ENCODE assay signal across 25 cellular contexts in the genomic region with DNA sequence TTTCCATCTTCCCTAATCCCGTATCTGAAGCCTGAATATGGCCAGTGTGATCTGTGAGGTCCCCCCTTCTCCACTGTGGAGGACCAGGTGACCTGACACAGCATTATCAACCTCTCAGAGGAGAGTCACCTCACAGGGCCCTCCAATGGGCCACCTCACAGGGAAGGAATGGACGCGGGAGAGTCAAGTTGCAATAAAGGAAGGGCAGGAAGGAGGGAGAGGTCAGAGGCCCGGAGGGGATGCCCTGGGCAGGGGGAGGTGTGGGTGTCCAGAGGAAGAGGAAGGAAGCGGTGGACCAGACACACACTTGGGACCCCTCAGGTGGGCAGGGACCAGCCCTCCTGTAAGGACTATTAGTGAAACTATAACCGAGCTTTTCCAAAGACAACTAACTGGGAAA. TPM values are rescaled to one million over a fixed set of nuclear protein-coding genes. Genes with fewer than 3 reads are reported as not detected.
DNase-seq lines count a peak whose midpoint lies in the region; ATAC-seq and TF ChIP-seq lines count a peak whose summit lies in the region.
"Had no signal": no experiment of that assay in that cellular context is flagged by ENCODE, and none has a peak within 500 bp of the region (broad histone marks: within the 10 kb centered on the region; RNA-seq: fewer than 3 reads in every experiment).

No MANE protein-coding gene starts in this region.

- WGBS in right cardiac atrium = 71% methylated on average over 6 of the region's 6 CpGs
- WGBS in H9 (ENCODE audit: extremely low coverage, insufficient read length, low lambda C conversion rate) = no CpG with 5 or more reads among the region's 6 CpGs

- peaks cover 6% of the 10 kb centered on the region for H3K27me3 Mint-ChIP-seq in H9 (ENCODE audit: low read depth)

- H3K56ac ChIP-seq in H9 (ENCODE audit: insufficient read length, low read depth, low read length) = no peak overlapping the region

- H3K27ac ChIP-seq in right cardiac atrium (ENCODE audit: low read length) (no peak overlapping the region), H9 (ENCODE audit: insufficient read length, low read depth, low read length) (no peak overlapping the region), tibial artery (no peak overlapping the region)

- no peak overlapping the region for H2AK5ac ChIP-seq in H9 (ENCODE audit: insufficient read length, low read length)

- no peak overlapping the region for H2BK120ac ChIP-seq in H9 (ENCODE audit: low read depth, low read length, poor library complexity, severe bottlenecking)

- TF ChIP-seq CTCF in H9 (conservative IDR thresholded peaks at IDR 0.05) = no peak
- no peak for TF ChIP-seq CTCF in tibial artery (IDR thresholded peaks at IDR 0.05)

- no peaks in the 10 kb centered on the region for H3K36me3 Mint-ChIP-seq in H9 (ENCODE audit: insufficient read depth in 1 of 3, low read depth in 3 of 3)

- H3K14ac ChIP-seq in H9 (ENCODE audit: insufficient read depth, low read length) = no peak overlapping the region

- peak; percentile 67 for DNase-seq in cardiac septum (ENCODE audit: low spot score)
- DNase-seq in right cardiac atrium = no peak
- peak; percentile 22 for DNase-seq in H9
- DNase-seq in mesenteric fat pad (ENCODE audit: low spot score) = peak; percentile 60
- peak; percentile 5 to 46 for DNase-seq in tibial artery
- DNase-seq in SKM-1 treated with dmso at 0.1 percent for 144 hours (lab: John Stamatoyannopoulos, UW; ENCODE audit: unreplicated experiment) = no peak
- no peak for DNase-seq in NCI-H510A treated with DMSO at 0.1 percent for 48 hours (lab: John Stamatoyannopoulos, UW)
- DNase-seq: Kasumi-1, MV-4-11, NCI-H1105, NCI-H1436 treated with DMSO at 0.1 percent for 48 hours, NCI-H187 treated with DMSO at 0.1 percent for 48 hours, NCI-H2171 treated with DMSO at 0.1 percent for 48 hours, NCI-H345, NCI-H524 treated with DMSO at 0.1 percent for 48 hours, NCI-H774, Right ventricle myocardium superior had no signal

- no peak overlapping the region for H3K27ac Mint-ChIP-seq in H9

- H3K27me3 ChIP-seq in right cardiac atrium (ENCODE audit: control insufficient read depth, insufficient read depth) = no peaks in the 10 kb centered on the region
- H3K27me3 ChIP-seq in H9 (ENCODE audit: insufficient read depth, low read length) = no peaks in the 10 kb centered on the region
- peaks cover 0 to 49% of the 10 kb centered on the region in 2 donors for H3K27me3 ChIP-seq in tibial artery

- no peak overlapping the region for H2BK12ac ChIP-seq in H9 (ENCODE audit: insufficient read length, low read depth, low read length)

- no peak overlapping the region for H2BK20ac ChIP-seq in H9 (ENCODE audit: low read depth, low read length, poor library complexity, severe bottlenecking)

- H3K18ac ChIP-seq in H9 (ENCODE audit: insufficient read length, low read depth, low read length) = no peak overlapping the region

- H3K4me2 ChIP-seq in H9 (ENCODE audit: insufficient read depth, insufficient read length, low read length) = no peak overlapping the region

- H3K4me3 Mint-ChIP-seq in H9 = no peak overlapping the region

- H3K4me1 Mint-ChIP-seq in H9 = peaks cover 39 to 56% of the 10 kb centered on the region in 2 experiments

- intact Hi-C loops in cardiac septum (cut with DNase I) (no loop called here), right cardiac atrium (cut with DNase I) (no loop called here), tibial artery (cut with DNase I; ENCODE audit: low total_unique reads) (no loop called here)

- no peak overlapping the region for H3K23ac ChIP-seq in H9 (ENCODE audit: insufficient read length, low read depth, low read length)

- H3K36me3 ChIP-seq in tibial artery = no peaks in the 10 kb centered on the region

- H3K9ac ChIP-seq in H9 (ENCODE audit: extremely low read depth, insufficient read length, low read length) = no peak overlapping the region

- no peaks in the 10 kb centered on the region for H3K79me1 ChIP-seq in H9 (ENCODE audit: insufficient read depth, low read depth, low read length, poor library complexity, severe bottlenecking)

- H2BK15ac ChIP-seq in H9 (ENCODE audit: low read depth, low read length) = no peak overlapping the region

- H2AFZ ChIP-seq in H9 (ENCODE audit: low read length) = no peak overlapping the region

- H3T11ph ChIP-seq in H9 (ENCODE audit: low read length) = no peak overlapping the region

- no peak overlapping the region for H2BK5ac ChIP-seq in H9 (ENCODE audit: insufficient read length, low read length)

- no peak overlapping the region for H3K4ac ChIP-seq in H9 (ENCODE audit: low read depth, low read length)

- no peaks in the 10 kb centered on the region for H3K23me2 ChIP-seq in H9 (ENCODE audit: insufficient read length, low read depth, low read length, poor library complexity, severe bottlenecking)

- H3K4me3 ChIP-seq in right cardiac atrium (ENCODE audit: low read length) (no peak overlapping the region), tibial artery (no peak overlapping the region)
- H3K4me3 ChIP-seq: K562 had no signal

- no peak for ATAC-seq in right cardiac atrium
- ATAC-seq: K562 had no signal

- no peak overlapping the region for H4K5ac ChIP-seq in H9 (ENCODE audit: insufficient read length, low read depth, low read length)

- no peak overlapping the region for H4K91ac ChIP-seq in H9 (ENCODE audit: insufficient read length, low read depth, low read length)

- H3K9me3 ChIP-seq in right cardiac atrium (ENCODE audit: control insufficient read depth, low read length) (no peaks in the 10 kb centered on the region), H9 (ENCODE audit: control insufficient read depth, low read depth, low read length) (no peaks in the 10 kb centered on the region), tibial artery (no peaks in the 10 kb centered on the region)

- H3K4me1 ChIP-seq in right cardiac atrium (ENCODE audit: control insufficient read depth, insufficient read depth, low read length) (no peaks in the 10 kb centered on the region), H9 (ENCODE audit: insufficient read depth, low read length) (no peaks in the 10 kb centered on the region; the same call in 1 of the 2 replicates), tibial artery (no peaks in the 10 kb centered on the region)

- H4K20me1 ChIP-seq in H9 (ENCODE audit: control insufficient read depth, insufficient read depth, insufficient read length) = no peaks in the 10 kb centered on the region

- no peak overlapping the region for H4K8ac ChIP-seq in H9 (replicated peaks; ENCODE audit: insufficient read length, low read depth, low read length)

- no peaks in the 10 kb centered on the region for H3K79me2 ChIP-seq in H9 (ENCODE audit: insufficient read depth, low read length)

- H3K9me3 Mint-ChIP-seq in H9 = no peaks in the 10 kb centered on the region

RNA-seq across cellular contexts. Expression of gene LRRC15, which starts 14.6 kb away (rescaled TPM):
- total RNA-seq in cardiac septum (0.38 TPM), right cardiac atrium (under 1 TPM in 3 of 4 donors, not detected in 1; 0.03 to 0.06 (median 0.06) TPM), H9 (2021) (0.04 and 0.07 TPM in 2 replicates), mesenteric fat pad (0.35 TPM)
- polyA plus RNA-seq in right cardiac atrium = 0.07 TPM
- total RNA-seq: K562, SK-MEL-5 had no signal
- polyA plus RNA-seq: K562 had no signal

RNA-seq across cellular contexts. Expression of gene GP5, which starts 14.9 kb away (rescaled TPM):
- total RNA-seq in cardiac septum = 0.22 TPM
- not detected for total RNA-seq in right cardiac atrium
- 0.07 TPM for polyA plus RNA-seq in right cardiac atrium
- not detected in 2 replicates for total RNA-seq in H9 (2021)
- total RNA-seq in mesenteric fat pad = not detected
- total RNA-seq: H4, HT1080, Right ventricle myocardium superior, RPMI7951, SK-MEL-5 had no signal
- polyA plus RNA-seq: BJ had no signal

RNA-seq across cellular contexts. Expression of gene CPN2, which starts 33.0 kb away (rescaled TPM):
- 0.35 TPM for total RNA-seq in cardiac septum
- not detected for total RNA-seq in right cardiac atrium
- 0.07 TPM for polyA plus RNA-seq in right cardiac atrium
- not detected in 2 replicates for total RNA-seq in H9 (2021)
- total RNA-seq in mesenteric fat pad = 0.16 TPM
- total RNA-seq: A172, H4, HT1080, K562, M059J, RPMI7951, SK-MEL-5 had no signal
- polyA plus RNA-seq: BJ, K562 had no signal

Comparison
In these comparisons a context has a peak if more than half of its experiments do, and no peak if none do; other contexts are left out.
1. DNase-seq: peak in cardiac septum (single experiment), H9 (single experiment), mesenteric fat pad (single experiment) and tibial artery (2 of 2); none in right cardiac atrium (0 of 3), SKM-1 treated with dmso at 0.1 percent for 144 hours (single experiment) and NCI-H510A treated with DMSO at 0.1 percent for 48 hours (single experiment).